8 cellular contexts compared by ENCODE assay signal in genomic region chr11:77471520-77472234, GRCh38. TPM values are rescaled to one million over a fixed set of nuclear protein-coding genes. Genes with fewer than 3 reads are reported as not detected.
DNase-seq lines count a peak whose midpoint lies in the region; ATAC-seq and TF ChIP-seq lines count a peak whose summit lies in the region.

No MANE protein-coding gene starts in this region.

- peak overlapping the region; percentile 89 for H3K4me3 Mint-ChIP-seq in GM23338

- H3K4me1 ChIP-seq in BLaER1 treated with 17β-estradiol and CSF1 and Interleukin-3, amounts not matched to agents 10 nM and 100 nM, result peaks cover 29 to 44% (median 33%) of the 10 kb centered on the region in 10 experiments
- H3K4me1 ChIP-seq in GM23338 (ENCODE audit: insufficient read depth) (peaks cover 65% of the 10 kb centered on the region), RWPE2 (ENCODE audit: insufficient read depth, poor library complexity, severe bottlenecking) (peaks cover 10% of the 10 kb centered on the region), stomach (peaks cover 22 to 43% (median 29%) of the 10 kb centered on the region in 4 donors)

- TF ChIP-seq CTCF in GM23338 (conservative IDR thresholded peaks at IDR 0.05; ENCODE audit: low read depth in 2 of 2) (peak; percentile 50 to 59), RWPE2 (IDR thresholded peaks at IDR 0.05; ENCODE audit: poor library complexity, severe bottlenecking) (peak; percentile 15), stomach (IDR thresholded peaks at IDR 0.05) (no peak)

- H3K27ac Mint-ChIP-seq in GM23338, result peak overlapping the region; percentile 84

- H3K36me3 ChIP-seq in BLaER1 treated with 17β-estradiol and CSF1 and Interleukin-3, amounts not matched to agents 10 nM and 100 nM, result peaks cover 0 to 2% (median 0%) of the 10 kb centered on the region in 11 experiments; a peak in 1 of 22 replicates
- H3K36me3 ChIP-seq in GM23338 (ENCODE audit: insufficient read depth) (no peaks in the 10 kb centered on the region), RWPE2 (ENCODE audit: low read depth) (no peaks in the 10 kb centered on the region), stomach (no peaks in the 10 kb centered on the region)

- TF ChIP-seq EP300 in stomach (IDR thresholded peaks at IDR 0.05), result no peak

- DNase-seq in GM23338 (ENCODE audit: low spot score) (peak; percentile 63), RWPE2 (ENCODE audit: low spot score) (no peak), erythroblast (lab: John Stamatoyannopoulos, UW) (peak; percentile 62), stomach (peak; percentile 72)

- no peak for ATAC-seq in GM23338
- ATAC-seq in RWPE2 (ENCODE audit: low read depth), result no peak
- no peak for ATAC-seq in HG03571 (IDR thresholded peaks at IDR 0.05; ENCODE audit: unreplicated experiment)
- no peak for ATAC-seq in HG03469 (IDR thresholded peaks at IDR 0.05; ENCODE audit: unreplicated experiment)
- no peak for ATAC-seq in HG02870 (IDR thresholded peaks at IDR 0.05; ENCODE audit: unreplicated experiment)

- WGBS in stomach, 5 donors, result 25 to 61% (median 41%) methylated on average over 3 of the region's 3 CpGs

- H3K9ac ChIP-seq in BLaER1 treated with 17β-estradiol and CSF1 and Interleukin-3, amounts not matched to agents 10 nM and 100 nM, result peak overlapping the region in 1 of 11 experiments; percentile 93; a peak in 3 of 22 replicates

- H3K4me1 Mint-ChIP-seq in GM23338, result peaks cover 68% of the 10 kb centered on the region

- peak overlapping the region in 1 of 10 experiments; percentile 89; a peak in 2 of 20 replicates for H3K4me3 ChIP-seq in BLaER1 treated with 17β-estradiol and CSF1 and Interleukin-3, amounts not matched to agents 10 nM and 100 nM
- H3K4me3 ChIP-seq in GM23338, result peak overlapping the region; percentile 62
- no peak overlapping the region for H3K4me3 ChIP-seq in RWPE2 (ENCODE audit: severe bottlenecking)
- H3K4me3 ChIP-seq in stomach, result peak overlapping the region in 3 of 4 donors; percentile 62 to 88 (median 72)

- H3K79me2 ChIP-seq in GM23338 (replicated peaks; ENCODE audit: insufficient read depth), result peaks cover 48% of the 10 kb centered on the region

- H3F3A ChIP-seq in GM23338 (replicated peaks; ENCODE audit: low read depth), result peaks cover 15% of the 10 kb centered on the region

- peaks cover 3% of the 10 kb centered on the region; the same call in 2 of the 3 replicates for H3K36me3 Mint-ChIP-seq in GM23338 (ENCODE audit: low read depth)

- intact Hi-C loops in stomach (cut with DNase I; ENCODE audit: low total_unique reads), result no loop called here

- H3K9me3 Mint-ChIP-seq in GM23338, result 0 out of 3 replicates have a peak, but pooled peaks cover 4% of the 10 kb centered on the region

- H4K20me1 ChIP-seq in BLaER1 treated with 17β-estradiol and CSF1 and Interleukin-3, amounts not matched to agents 10 nM and 100 nM, result no peaks in the 10 kb centered on the region; a peak in 1 of 22 replicates
- H4K20me1 ChIP-seq in GM23338 (replicated peaks; ENCODE audit: insufficient read depth), result no peaks in the 10 kb centered on the region

- TF ChIP-seq POLR2A in erythroblast (IDR thresholded peaks at IDR 0.05; ENCODE audit: low read length), result no peak
- no peak for TF ChIP-seq POLR2A in stomach (IDR thresholded peaks at IDR 0.05)

- peaks cover 6% of the 10 kb centered on the region for H3K27me3 Mint-ChIP-seq in GM23338 (ENCODE audit: insufficient read depth, low read depth, poor library complexity)

- H3K4me2 ChIP-seq in BLaER1 treated with 17β-estradiol and CSF1 and Interleukin-3, amounts not matched to agents 10 nM and 100 nM, result peak overlapping the region; percentile 79 to 93 (median 87)
- H3K4me2 ChIP-seq in GM23338, result peak overlapping the region; percentile 74

- H3K27me3 ChIP-seq in BLaER1 treated with 17β-estradiol and CSF1 and Interleukin-3, amounts not matched to agents 10 nM and 100 nM, result no peaks in the 10 kb centered on the region
- H3K27me3 ChIP-seq in GM23338 (ENCODE audit: insufficient read depth) (no peaks in the 10 kb centered on the region), RWPE2 (ENCODE audit: insufficient read depth, poor library complexity, severe bottlenecking) (no peaks in the 10 kb centered on the region), stomach (no peaks in the 10 kb centered on the region)

- H3K9me2 ChIP-seq in GM23338 (ENCODE audit: insufficient read depth), result no peaks in the 10 kb centered on the region

- 0 out of 22 replicates have a peak overlapping the region, but pooled peaks of 1 of the 11 experiments have one; percentile 36 for H3K27ac ChIP-seq in BLaER1 treated with 17β-estradiol and CSF1 and Interleukin-3, amounts not matched to agents 10 nM and 100 nM
- peak overlapping the region; percentile 96 for H3K27ac ChIP-seq in GM23338 (ENCODE audit: low read depth)
- H3K27ac ChIP-seq in RWPE2 (ENCODE audit: poor library complexity, severe bottlenecking), result no peak overlapping the region
- peak overlapping the region; percentile 82 to 97 (median 93) for H3K27ac ChIP-seq in stomach

- no peaks in the 10 kb centered on the region for H3K9me3 ChIP-seq in BLaER1 treated with 17β-estradiol and CSF1 and Interleukin-3, amounts not matched to agents 10 nM and 100 nM (replicated peaks in 1 of 11)
- H3K9me3 ChIP-seq in RWPE2 (ENCODE audit: severe bottlenecking), result no peaks in the 10 kb centered on the region
- no peaks in the 10 kb centered on the region for H3K9me3 ChIP-seq in stomach

- no peak overlapping the region for H2AFZ ChIP-seq in GM23338

TF ChIP-seq in GM23338, 12 proteins besides CTCF, POLR2A, EP300 and RAD21:
- TF ChIP-seq CREB1 (CRISPR knock-in tag; IDR thresholded peaks at IDR 0.05; ENCODE audit: low read depth) (no peak), ZNF114 (CRISPR knock-in tag; IDR thresholded peaks at IDR 0.05) (no peak), REST (IDR thresholded peaks at IDR 0.05; ENCODE audit: unreplicated experiment) (no peak), POLR2AphosphoS5 (IDR thresholded peaks at IDR 0.05; ENCODE audit: low read depth) (no peak)

RNA-seq across cellular contexts. Expression of gene PAK1, which starts 2.2 kb away (rescaled TPM):
- total RNA-seq in GM23338 (2014; rRNA removed; shearing (Covaris generic)), result 143 and 175 TPM in 2 replicates
- polyA plus RNA-seq in GM23338 (2016; fragmentation: Nextera tagmentation; extraction: Ambion mirVana), result 102 and 109 TPM in 2 replicates
- total RNA-seq in stomach, result 10 to 100 TPM; 31.2 to 89.5 (median 70.4) TPM
- polyA plus RNA-seq in stomach, result 10 to 100 TPM; 16.7 to 44.0 (median 18.8) TPM

Comparison
In these comparisons a context has a peak if more than half of its experiments do, and no peak if none do; other contexts are left out.
1. CTCF ChIP-seq: peak in GM23338 (2 of 2) and RWPE2 (single experiment); none in stomach (0 of 7).